ENCODE assay signal across 7 cellular contexts in the genomic region with DNA sequence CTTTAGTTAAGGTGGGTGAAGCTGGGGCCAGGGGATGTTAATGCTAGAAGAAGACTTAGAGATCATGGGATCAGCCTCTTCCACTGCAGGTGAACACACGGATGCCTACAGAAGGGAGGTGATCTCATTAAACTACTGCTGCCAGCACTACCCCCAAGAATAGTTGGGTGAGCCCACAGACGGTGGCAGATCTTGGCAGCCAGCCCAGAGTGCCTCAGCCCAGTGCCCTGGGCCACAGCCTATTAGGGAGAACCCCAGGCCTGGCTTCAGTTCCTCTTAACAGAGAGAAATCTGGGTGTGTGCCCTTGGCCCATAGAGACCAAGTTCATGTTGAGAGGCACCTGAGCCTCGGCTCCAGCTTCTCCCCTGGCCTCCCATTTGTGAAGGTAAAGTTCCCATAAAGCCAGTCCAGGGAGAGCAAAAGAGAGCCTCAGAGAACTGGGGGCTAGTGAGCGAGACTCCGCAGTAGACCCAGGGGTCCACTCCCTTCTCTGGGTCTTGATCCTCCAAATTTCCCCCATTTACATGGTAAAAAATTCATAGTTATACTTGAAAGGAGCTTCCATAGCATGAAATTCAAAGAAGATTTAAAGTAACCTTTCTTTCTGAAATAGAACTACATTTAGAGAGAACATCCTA.
DNase-seq lines count a peak whose midpoint lies in the region; ATAC-seq and TF ChIP-seq lines count a peak whose summit lies in the region.

No MANE protein-coding gene starts in this region.

- H3K9ac ChIP-seq in PC-3 (ENCODE audit: low read length) = no peak overlapping the region

- H3K9me3 ChIP-seq in PC-3 (ENCODE audit: low read length) = no peaks in the 10 kb centered on the region

- H3K27me3 Mint-ChIP-seq in immature natural killer cell (ENCODE audit: low read depth in 3 of 3) = peaks cover 0 to 2% (median 0%) of the 10 kb centered on the region in 3 donors

- no peaks in the 10 kb centered on the region for H3K9me2 ChIP-seq in PC-3 (replicated peaks; ENCODE audit: low read length)

- no peaks in the 10 kb centered on the region for H3K79me2 ChIP-seq in PC-3 (ENCODE audit: low read length)

- peak; percentile 46 to 66 for DNase-seq in activated CD4-positive, alpha-beta T cell treated with anti-CD3 and anti-CD28 coated beads for 4 hours
- DNase-seq in immature natural killer cell (no peak), NCI-H774 (lab: John Stamatoyannopoulos, UW) (no peak), PC-3 (no peak), NCI-H524 treated with DMSO at 0.1 percent for 48 hours (lab: John Stamatoyannopoulos, UW) (no peak)

- no peak overlapping the region for H3K27ac ChIP-seq in PC-3 (ENCODE audit: low read length)

- ATAC-seq in GM19351 (IDR thresholded peaks at IDR 0.05; ENCODE audit: unreplicated experiment) (peak; percentile 52), HG03066 (IDR thresholded peaks at IDR 0.05; ENCODE audit: low read depth, unreplicated experiment) (peak; percentile 47), PC-3 (no peak)

- H3K36me3 Mint-ChIP-seq in immature natural killer cell = no peaks in the 10 kb centered on the region

- no peaks in the 10 kb centered on the region for H4K20me1 ChIP-seq in PC-3 (ENCODE audit: low read length)

- TF ChIP-seq CTCF in PC-3 (conservative IDR thresholded peaks at IDR 0.05; ENCODE audit: low read depth, low read length) = no peak

- peak overlapping the region in 4 of 6 donors; percentile 3 to 39 (median 15) for H3K27ac Mint-ChIP-seq in immature natural killer cell

- H2AFZ ChIP-seq in PC-3 (ENCODE audit: low read length) = no peak overlapping the region

- no peaks in the 10 kb centered on the region for H3K4me1 ChIP-seq in PC-3 (ENCODE audit: insufficient read depth, low read length)

- intact Hi-C loops in PC-3 (cut with micrococcal nuclease) = no loop called here

- H3K4me3 Mint-ChIP-seq in immature natural killer cell = no peak overlapping the region

- no TSS peak for BruUV-seq in PC-3 (replicated peaks; lab: Mats Ljungman, UMichigan)

- H3K4me3 ChIP-seq in PC-3 (ENCODE audit: low read length) = no peak overlapping the region

- peaks cover 31 to 33% of the 10 kb centered on the region in 2 donors for H3K4me1 Mint-ChIP-seq in immature natural killer cell

- no peaks in the 10 kb centered on the region for H3K9me3 Mint-ChIP-seq in immature natural killer cell

- no peaks in the 10 kb centered on the region for H3K36me3 ChIP-seq in PC-3 (ENCODE audit: low read depth, low read length)

- POLR2A ChIA-PET in PC-3 (lab: Charles Lee; ENCODE audit: unreplicated experiment) = no interaction called here

- H3K4me2 ChIP-seq in PC-3 (ENCODE audit: low read length) = no peak overlapping the region

- H3K27me3 ChIP-seq in PC-3 (ENCODE audit: low read length) = 0 out of 2 replicates have a peak, but pooled peaks cover 7% of the 10 kb centered on the region

- H3F3A ChIP-seq in PC-3 (ENCODE audit: low read length, unreplicated experiment) = no peaks in the 10 kb centered on the region

- CTCF ChIA-PET in PC-3 (lab: Charles Lee) = no interaction called here

Comparison
In these comparisons a context has a peak if more than half of its experiments do, and no peak if none do; other contexts are left out.
1. DNase-seq: peak in activated CD4-positive, alpha-beta T cell treated with anti-CD3 and anti-CD28 coated beads for 4 hours (2 of 2); none in immature natural killer cell (0 of 3), NCI-H774 (single experiment), PC-3 (single experiment) and NCI-H524 treated with DMSO at 0.1 percent for 48 hours (single experiment).